Comparison of ENCODE assay signal across 8 cellular contexts in genomic region chr7:140212100-140212881, GRCh38. TPM values are rescaled to one million over a fixed set of nuclear protein-coding genes. Genes with fewer than 3 reads are reported as not detected.
DNase-seq lines count a peak whose midpoint lies in the region; ATAC-seq and TF ChIP-seq lines count a peak whose summit lies in the region.

No MANE protein-coding gene starts in this region.

- ATAC-seq in HG03457 (IDR thresholded peaks at IDR 0.05; ENCODE audit: unreplicated experiment): peak; percentile 51
- no peak for ATAC-seq in gastroesophageal sphincter

- intact Hi-C loops in colonic mucosa (cut with DNase I) (no loop called here), spleen (cut with DNase I; ENCODE audit: low total_unique reads) (no loop called here)

- TF ChIP-seq EP300 in gastroesophageal sphincter (IDR thresholded peaks at IDR 0.05): no peak

- no peaks in the 10 kb centered on the region for H3K27me3 ChIP-seq in colonic mucosa
- no peaks in the 10 kb centered on the region for H3K27me3 ChIP-seq in spleen (replicated peaks in 1 of 7)
- no peaks in the 10 kb centered on the region for H3K27me3 ChIP-seq in gastroesophageal sphincter

- H3K4me3 ChIP-seq in GM12864 (ENCODE audit: low read depth, low read length) (no peak overlapping the region), colonic mucosa (no peak overlapping the region), spleen (no peak overlapping the region), gastroesophageal sphincter (no peak overlapping the region)

- peak; percentile 77 for DNase-seq in GM12864 (ENCODE audit: low read depth)
- DNase-seq in GM20000 (ENCODE audit: low spot score): peak; percentile 79
- peak; percentile 86 for DNase-seq in colonic mucosa
- DNase-seq in NCI-H2227 treated with DMSO at 0.1 percent for 48 hours (lab: John Stamatoyannopoulos, UW): no peak
- no peak for DNase-seq in spleen
- no peak for DNase-seq in epidermal melanocyte (ENCODE audit: insufficient read length, low spot score)

- no peaks in the 10 kb centered on the region for H3K9me3 ChIP-seq in colonic mucosa
- peaks cover 0 to 8% (median 0%) of the 10 kb centered on the region in 8 donors for H3K9me3 ChIP-seq in spleen
- H3K9me3 ChIP-seq in gastroesophageal sphincter: peaks cover 0 to 10% (median 0%) of the 10 kb centered on the region in 3 donors

- H3K36me3 ChIP-seq in colonic mucosa: no peaks in the 10 kb centered on the region
- no peaks in the 10 kb centered on the region for H3K36me3 ChIP-seq in spleen
- no peaks in the 10 kb centered on the region for H3K36me3 ChIP-seq in gastroesophageal sphincter

- H3K9ac ChIP-seq in colonic mucosa (ENCODE audit: low read depth in 2 of 2, low read length in 2 of 2): peak overlapping the region in 1 of 2 donors; percentile 68

- H3K4me1 ChIP-seq in colonic mucosa (peaks cover 14% of the 10 kb centered on the region), spleen (peaks cover 12 to 63% (median 30%) of the 10 kb centered on the region in 6 donors), gastroesophageal sphincter (no peaks in the 10 kb centered on the region)

- TF ChIP-seq CTCF in GM12864 (IDR thresholded peaks at IDR 0.05; ENCODE audit: low read depth, low read length, missing control alignments): no peak
- no peak for TF ChIP-seq CTCF in GM20000 (IDR thresholded peaks at IDR 0.05; ENCODE audit: extremely low read depth, missing control alignments)
- no peak for TF ChIP-seq CTCF in colonic mucosa (IDR thresholded peaks at IDR 0.05)
- TF ChIP-seq CTCF in spleen (IDR thresholded peaks at IDR 0.05 in 8 of 11, conservative IDR thresholded peaks at IDR 0.05 in 3 of 11): no peak
- TF ChIP-seq CTCF in gastroesophageal sphincter (IDR thresholded peaks at IDR 0.05): no peak

- peak overlapping the region; percentile 78 for H3K27ac ChIP-seq in colonic mucosa
- H3K27ac ChIP-seq in spleen: peak overlapping the region in 1 of 8 donors; percentile 21
- no peak overlapping the region for H3K27ac ChIP-seq in gastroesophageal sphincter

- WGBS in spleen, 5 donors: 60 to 77% (median 72%) methylated on average over 9 to 10 of the region's 10 CpGs
- 75 to 90% methylated on average over 4 to 10 of the region's 10 CpGs for WGBS in gastroesophageal sphincter (ENCODE audit: low coverage in 1 of 2), 2 donors

- TF ChIP-seq POLR2A in spleen (IDR thresholded peaks at IDR 0.05) (no peak), gastroesophageal sphincter (IDR thresholded peaks at IDR 0.05) (no peak)

RNA-seq across cellular contexts. Expression of gene KDM7A, which starts 35.5 kb away (rescaled TPM):
- total RNA-seq in colonic mucosa (10 to 100 TPM; 14.7 to 37.5 TPM), spleen (10 to 100 TPM; 21.4 to 41.5 (median 25.5) TPM), gastroesophageal sphincter (10 to 100 TPM; 15.0 to 26.3 (median 21.4) TPM)
- 1 to 10 TPM; 2.5 to 3.7 (median 2.7) TPM for polyA plus RNA-seq in spleen

Comparison
In these comparisons a context has a peak if more than half of its experiments do, and no peak if none do; other contexts are left out.
1. DNase-seq: peak in GM12864 (single experiment), GM20000 (single experiment) and colonic mucosa (single experiment); none in NCI-H2227 treated with DMSO at 0.1 percent for 48 hours (single experiment), spleen (single experiment) and epidermal melanocyte (single experiment).